ENCODE assay signal across 15 cellular contexts in genomic region chr15:51030649-51031316, GRCh38.
DNase-seq lines count a peak whose midpoint lies in the region; ATAC-seq, FAIRE-seq and TF ChIP-seq lines count a peak whose summit lies in the region.
"Had no signal": no experiment of that assay in that cellular context is flagged by ENCODE, and none has a peak within 500 bp of the region (broad histone marks: within the 10 kb centered on the region; RNA-seq: fewer than 3 reads in every experiment).

No MANE protein-coding gene starts in this region.

- H2AFZ ChIP-seq in K562 (ENCODE audit: low read depth, low read length), result no peak overlapping the region

- POLR2A ChIA-PET in K562 (lab: Yijun Ruan, JAX), result interaction anchor here (0.8 kb wide), 1 partner anchor 15 kb away, joined by 3 read pairs; no protein-coding TSS in a partner anchor

- CTCF ChIA-PET in K562 (lab: Yijun Ruan, JAX; ENCODE audit: low intra/inter-chr PET ratio), result no interaction called here

- TF ChIP-seq CTCF in K562 (IDR thresholded peaks at IDR 0.05 in 2 of 3, conservative IDR thresholded peaks at IDR 0.05 in 1 of 3; ENCODE audit: insufficient read depth in 2 of 3, low read depth in 1 of 3, low read length in 3 of 3), result no peak

- H3K9ac ChIP-seq in K562 (ENCODE audit: insufficient read depth in 1 of 2, low read depth in 2 of 2, low read length in 2 of 2), result no peak overlapping the region

- no peak overlapping the region for H3K4me3 ChIP-seq in K562

- no peaks in the 10 kb centered on the region for H3K27me3 ChIP-seq in K562 (ENCODE audit: control insufficient read depth in 2 of 2, insufficient read depth in 2 of 2, low read length in 2 of 2)

- 29% methylated on average over 6 of the region's 6 CpGs for WGBS in K562 (ENCODE audit: insufficient coverage, low coverage, missing lambda C conversion rate)

- H3K79me2 ChIP-seq in K562 (ENCODE audit: control insufficient read depth, insufficient read depth, low read length), result no peaks in the 10 kb centered on the region

- no peaks in the 10 kb centered on the region for H3K4me1 ChIP-seq in K562 (replicated peaks in 1 of 2; ENCODE audit: control insufficient read depth in 2 of 2, insufficient read depth in 2 of 2, low read length in 2 of 2)

- BruUV-seq in K562 (replicated peaks; lab: Mats Ljungman, UMichigan), result no TSS peak

- TF ChIP-seq EP300 in K562 (IDR thresholded peaks at IDR 0.05; ENCODE audit: low read length), result no peak

- FAIRE-seq in K562 (lab: Jason Lieb, UNC), result no peak
- FAIRE-seq: colon had no signal

- H4K20me1 ChIP-seq in K562 (replicated peaks; ENCODE audit: control insufficient read depth, insufficient read depth, low read length), result no peaks in the 10 kb centered on the region

- DNase-seq in DMS53 (lab: John Stamatoyannopoulos, UW), result peak; percentile 65
- no peak for DNase-seq in DMS53 treated with DMSO at 0.1 percent for 48 hours (lab: John Stamatoyannopoulos, UW; ENCODE audit: unreplicated experiment)
- DNase-seq in K562 (ENCODE audit: extremely low read depth in 1 of 4, low spot score in 3 of 4), result no peak
- DNase-seq in iris pigment epithelial cell (ENCODE audit: low read depth), result peak; percentile 87
- peak; percentile 63 for DNase-seq in ureter (ENCODE audit: low spot score)
- no peak for DNase-seq in NCI-H146 (lab: John Stamatoyannopoulos, UW)
- DNase-seq: 8988T; activated T-cell treated with anti-CD3 and anti-CD28 coated beads, Interleukin-2, amount 50 U/mL, for 72 hours; GF-D8; naive B cell; NCI-H1436 treated with DMSO at 0.1 percent for 48 hours had no signal

- no peaks in the 10 kb centered on the region for H3K36me3 ChIP-seq in K562 (ENCODE audit: control insufficient read depth, insufficient read depth, low read length)

- ATAC-seq in K562, result no peak
- ATAC-seq in GM21515 (IDR thresholded peaks at IDR 0.05; ENCODE audit: unreplicated experiment), result no peak
- ATAC-seq in HG03159 (IDR thresholded peaks at IDR 0.05; ENCODE audit: unreplicated experiment), result no peak
- ATAC-seq: activated T-cell treated with anti-CD3 and anti-CD28 coated beads, Interleukin-2, amount 50 U/mL, for 72 hours; stimulated activated memory B cell treated with anti-CD40 and anti-IgM and Interleukin-4, amounts not matched to agents 10 μg/mL and 1 μg/mL and 100 μg/mL, for 72 hours had no signal

- intact Hi-C loops in K562 (cut with micrococcal nuclease), result no loop called here

- no peak for TF ChIP-seq POLR2A in K562 (conservative IDR thresholded peaks at IDR 0.05)

- no peak for TF ChIP-seq RAD21 in K562 (CRISPR knock-in tag; conservative IDR thresholded peaks at IDR 0.05 in 1 of 2, IDR thresholded peaks at IDR 0.05 in 1 of 2)

- in situ Hi-C loops in K562 (cut with MboI), result no loop called here

- no peaks in the 10 kb centered on the region for H3K9me3 ChIP-seq in K562 (replicated peaks; ENCODE audit: control insufficient read depth, insufficient read depth, low read depth, low read length)

- H3K27ac ChIP-seq in K562 (ENCODE audit: extremely low read depth, low read depth, low read length), result no peak overlapping the region

- no peak overlapping the region for H3K4me2 ChIP-seq in K562 (ENCODE audit: insufficient read depth, low read length)

- H3K9me1 ChIP-seq in K562 (ENCODE audit: control insufficient read depth, insufficient read depth, low read length), result no peaks in the 10 kb centered on the region

TF ChIP-seq in K562, 482 proteins besides CTCF, POLR2A, EP300 and RAD21:
- TF ChIP-seq ZNF121 (CRISPR knock-in tag; conservative IDR thresholded peaks at IDR 0.05) (no peak), SLC30A9 (CRISPR knock-in tag; IDR thresholded peaks at IDR 0.05) (no peak), TOE1 (IDR thresholded peaks at IDR 0.05; ENCODE audit: borderline replicate concordance) (no peak), TOE1 (CRISPR knock-in tag; IDR thresholded peaks at IDR 0.05; ENCODE audit: borderline replicate concordance, low read depth) (no peak), FOSL1 (tag; conservative IDR thresholded peaks at IDR 0.05) (peak; percentile 49), RNF2 (IDR thresholded peaks at IDR 0.05) (no peak), GTF2E2 (tag; IDR thresholded peaks at IDR 0.05) (no peak), ADNP (tag; IDR thresholded peaks at IDR 0.05) (no peak)
- TF ChIP-seq, protein P1, sequence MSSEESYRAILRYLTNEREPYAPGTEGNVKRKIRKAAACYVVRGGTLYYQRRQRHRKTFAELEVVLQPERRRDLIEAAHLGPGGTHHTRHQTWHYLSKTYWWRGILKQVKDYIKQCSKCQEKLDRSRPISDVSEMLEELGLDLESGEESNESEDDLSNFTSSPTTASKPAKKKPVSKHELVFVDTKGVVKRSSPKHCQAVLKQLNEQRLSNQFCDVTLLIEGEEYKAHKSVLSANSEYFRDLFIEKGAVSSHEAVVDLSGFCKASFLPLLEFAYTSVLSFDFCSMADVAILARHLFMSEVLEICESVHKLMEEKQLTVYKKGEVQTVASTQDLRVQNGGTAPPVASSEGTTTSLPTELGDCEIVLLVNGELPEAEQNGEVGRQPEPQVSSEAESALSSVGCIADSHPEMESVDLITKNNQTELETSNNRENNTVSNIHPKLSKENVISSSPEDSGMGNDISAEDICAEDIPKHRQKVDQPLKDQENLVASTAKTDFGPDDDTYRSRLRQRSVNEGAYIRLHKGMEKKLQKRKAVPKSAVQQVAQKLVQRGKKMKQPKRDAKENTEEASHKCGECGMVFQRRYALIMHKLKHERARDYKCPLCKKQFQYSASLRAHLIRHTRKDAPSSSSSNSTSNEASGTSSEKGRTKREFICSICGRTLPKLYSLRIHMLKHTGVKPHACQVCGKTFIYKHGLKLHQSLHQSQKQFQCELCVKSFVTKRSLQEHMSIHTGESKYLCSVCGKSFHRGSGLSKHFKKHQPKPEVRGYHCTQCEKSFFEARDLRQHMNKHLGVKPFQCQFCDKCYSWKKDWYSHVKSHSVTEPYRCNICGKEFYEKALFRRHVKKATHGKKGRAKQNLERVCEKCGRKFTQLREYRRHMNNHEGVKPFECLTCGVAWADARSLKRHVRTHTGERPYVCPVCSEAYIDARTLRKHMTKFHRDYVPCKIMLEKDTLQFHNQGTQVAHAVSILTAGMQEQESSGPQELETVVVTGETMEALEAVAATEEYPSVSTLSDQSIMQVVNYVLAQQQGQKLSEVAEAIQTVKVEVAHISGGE (CRISPR knock-in tag; IDR thresholded peaks at IDR 0.05), result no peak

Comparison
In these comparisons a context has a peak if more than half of its experiments do, and no peak if none do; other contexts are left out.
1. DNase-seq: peak in DMS53 (single experiment), iris pigment epithelial cell (single experiment) and ureter (single experiment); none in DMS53 treated with DMSO at 0.1 percent for 48 hours (single experiment), K562 (0 of 4) and NCI-H146 (single experiment).